8 cellular contexts compared by ENCODE assay signal in genomic region chr10:90872648-90873020, GRCh38. TPM values are rescaled to one million over a fixed set of nuclear protein-coding genes. Genes with fewer than 3 reads are reported as not detected.
A peak's percentile ranks its signal among the peaks of the same experiment; 100 is the strongest.
DNase-seq lines count a peak whose midpoint lies in the region; ATAC-seq and TF ChIP-seq lines count a peak whose summit lies in the region.

No MANE protein-coding gene starts in this region.

- H3K27me3 Mint-ChIP-seq in activated CD4-positive, alpha-beta T cell treated with anti-CD3 and anti-CD28 coated beads for 36 hours: peaks cover 17% of the 10 kb centered on the region
- H3K27me3 Mint-ChIP-seq in activated B cell treated with CpG ODN at 0.5 μM for 24 hours: peaks cover 9% of the 10 kb centered on the region

- H3K4me3 Mint-ChIP-seq in activated CD4-positive, alpha-beta T cell treated with anti-CD3 and anti-CD28 coated beads for 36 hours: peak overlapping the region; percentile 89
- H3K4me3 Mint-ChIP-seq in activated B cell treated with CpG ODN at 0.5 μM for 24 hours: peak overlapping the region; percentile 96

- H3K4me1 Mint-ChIP-seq in activated CD4-positive, alpha-beta T cell treated with anti-CD3 and anti-CD28 coated beads for 36 hours: peaks cover 34% of the 10 kb centered on the region
- H3K4me1 Mint-ChIP-seq in activated B cell treated with CpG ODN at 0.5 μM for 24 hours: peaks cover 30% of the 10 kb centered on the region

- POLR2A ChIA-PET in activated CD4-positive, alpha-beta T cell treated with anti-CD3 and anti-CD28 coated beads for 36 hours (lab: Charles Lee): interaction anchor here (0.5 to 1.8 kb wide), 5 partner anchors 11 to 1621 kb away, joined by 3 to 5 read pairs (median 4); partner anchors contain the start of gene LIPA
- POLR2A ChIA-PET in activated B cell treated with CpG ODN at 0.5 μM for 24 hours (lab: Charles Lee): interaction anchor here (1.1 kb wide), 1 partner anchor 291 kb away, joined by 3 read pairs; no protein-coding TSS in a partner anchor

- peak overlapping the region; percentile 92 for H3K4me3 ChIP-seq in iPS-11a (ENCODE audit: low read depth, low read length)
- peak overlapping the region; percentile 96 to 98 for H3K4me3 ChIP-seq in stomach smooth muscle (ENCODE audit: low read length in 2 of 2)

- H3K36me3 Mint-ChIP-seq in activated CD4-positive, alpha-beta T cell treated with anti-CD3 and anti-CD28 coated beads for 36 hours (ENCODE audit: low read depth): peaks cover 22% of the 10 kb centered on the region
- H3K36me3 Mint-ChIP-seq in activated B cell treated with CpG ODN at 0.5 μM for 24 hours (ENCODE audit: low read depth): peaks cover 28% of the 10 kb centered on the region

- H3K36me3 ChIP-seq in stomach smooth muscle (ENCODE audit: control insufficient read depth in 2 of 2, insufficient read depth in 2 of 2, low read length in 2 of 2): peaks cover 5 to 14% of the 10 kb centered on the region in 2 donors

- no peak overlapping the region for H3K27ac ChIP-seq in stomach smooth muscle (ENCODE audit: low read length)

- no peaks in the 10 kb centered on the region for H3K9me3 ChIP-seq in stomach smooth muscle (ENCODE audit: control insufficient read depth in 2 of 2, low read length in 2 of 2)

- H3K4me1 ChIP-seq in stomach smooth muscle (ENCODE audit: control insufficient read depth, insufficient read depth, low read length): peaks cover 8% of the 10 kb centered on the region

- peak overlapping the region; percentile 98 for H3K27ac Mint-ChIP-seq in activated CD4-positive, alpha-beta T cell treated with anti-CD3 and anti-CD28 coated beads for 36 hours
- H3K27ac Mint-ChIP-seq in activated B cell treated with CpG ODN at 0.5 μM for 24 hours: no peak overlapping the region

- CTCF ChIA-PET in activated CD4-positive, alpha-beta T cell treated with anti-CD3 and anti-CD28 coated beads for 36 hours (lab: Charles Lee): interaction anchor here (1.0 to 1.9 kb wide), 11 partner anchors 8 to 149 kb away, joined by 3 to 6 read pairs (median 3); partner anchors contain the start of gene HTR7
- CTCF ChIA-PET in activated B cell treated with CpG ODN at 0.5 μM for 24 hours (lab: Charles Lee): interaction anchor here (1.1 to 1.8 kb wide), 2 partner anchors 7 to 10 kb away, joined by 4 to 7 read pairs; no protein-coding TSS in a partner anchor

- no peak for TF ChIP-seq CTCF in activated B cell treated with CpG ODN at 0.5 μM for 24 hours (IDR thresholded peaks at IDR 0.05)

- H3K9ac ChIP-seq in stomach smooth muscle (ENCODE audit: low read length in 2 of 2): peak overlapping the region; percentile 81 to 86

- intact Hi-C loops in activated CD4-positive, alpha-beta T cell treated with anti-CD3 and anti-CD28 coated beads for 36 hours (cut with DNase I, micrococcal nuclease): loop anchor here (1.0 to 10.0 kb wide), 9 partner anchors 290 to 1878 kb away; partner anchors contain the start of genes FAS (in 1 of the 2), FGFBP3 (in 1 of the 2), IFIT5 (in 1 of the 2) and LIPA (in 1 of the 2)
- intact Hi-C loops in activated B cell treated with CpG ODN at 0.5 μM for 24 hours (cut with micrococcal nuclease): loop anchor here (5.0 kb wide), 4 partner anchors 825 to 1450 kb away; partner anchors contain the start of genes BTAF1 and FGFBP3

- H3K27me3 ChIP-seq in stomach smooth muscle (ENCODE audit: control insufficient read depth in 1 of 2, insufficient read depth in 2 of 2, low read length in 2 of 2): no peaks in the 10 kb centered on the region

- DNase-seq in activated CD4-positive, alpha-beta T cell treated with anti-CD3 and anti-CD28 coated beads for 36 hours: peak; percentile 66
- DNase-seq in activated CD4-positive, alpha-beta T cell treated with anti-CD3 and anti-CD28 coated beads for 4 hours: no peak
- DNase-seq in activated B cell treated with CpG ODN at 0.5 μM for 24 hours (no peak), NCI-H1436 (lab: John Stamatoyannopoulos, UW) (no peak)

- ATAC-seq in activated CD4-positive, alpha-beta T cell treated with anti-CD3 and anti-CD28 coated beads for 36 hours: peak; percentile 67
- no peak for ATAC-seq in activated B cell treated with CpG ODN at 0.5 μM for 24 hours (ENCODE audit: low read depth)
- no peak for ATAC-seq in GM19463 (IDR thresholded peaks at IDR 0.05; ENCODE audit: unreplicated experiment)
- ATAC-seq in HG03175 (IDR thresholded peaks at IDR 0.05; ENCODE audit: unreplicated experiment): no peak

- H3K9me3 Mint-ChIP-seq in activated CD4-positive, alpha-beta T cell treated with anti-CD3 and anti-CD28 coated beads for 36 hours (ENCODE audit: low read depth): peaks cover 6% of the 10 kb centered on the region
- H3K9me3 Mint-ChIP-seq in activated B cell treated with CpG ODN at 0.5 μM for 24 hours: peaks cover 7% of the 10 kb centered on the region

RNA-seq across cellular contexts. Expression of gene RPP30, which starts 0.9 kb away (rescaled TPM):
- total RNA-seq in activated CD4-positive, alpha-beta T cell treated with anti-CD3 and anti-CD28 coated beads for 36 hours: 100 to 1,000 TPM; 103 to 115 TPM
- 43.7 and 44.6 TPM in 2 replicates for total RNA-seq in activated B cell treated with CpG ODN at 0.5 μM for 24 hours

RNA-seq across cellular contexts. Expression of gene HTR7, which starts 14.8 kb away (rescaled TPM):
- not detected for total RNA-seq in activated CD4-positive, alpha-beta T cell treated with anti-CD3 and anti-CD28 coated beads for 36 hours
- not detected in 2 replicates for total RNA-seq in activated B cell treated with CpG ODN at 0.5 μM for 24 hours

RNA-seq across cellular contexts. Expression of gene ANKRD1, which starts 48.3 kb away (rescaled TPM):
- total RNA-seq in activated CD4-positive, alpha-beta T cell treated with anti-CD3 and anti-CD28 coated beads for 36 hours: not detected
- total RNA-seq in activated B cell treated with CpG ODN at 0.5 μM for 24 hours: not detected in 2 replicates
